Comparison of ENCODE assay signal across 11 cellular contexts in the genomic region with DNA sequence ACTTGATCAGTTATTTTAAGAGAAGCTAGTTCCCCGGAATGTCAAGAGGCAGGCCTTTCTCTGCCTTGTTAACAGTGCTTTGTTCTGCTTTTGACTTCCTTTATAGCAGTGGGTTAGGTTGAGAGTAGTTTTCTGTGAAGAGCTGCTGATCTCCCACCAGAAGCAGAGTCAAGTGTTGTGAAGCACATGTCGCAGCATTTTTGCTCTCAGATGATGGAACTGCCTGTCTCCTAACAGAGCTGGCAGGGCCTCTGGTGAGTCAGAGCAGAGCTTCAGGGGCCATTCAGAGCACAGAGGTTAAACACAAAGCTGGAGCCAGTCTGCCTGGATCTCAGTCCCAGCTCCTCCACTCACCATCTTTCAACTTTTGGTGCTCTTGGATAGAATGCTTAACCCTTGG.
DNase-seq lines count a peak whose midpoint lies in the region; ATAC-seq and TF ChIP-seq lines count a peak whose summit lies in the region.
"Had no signal": no experiment of that assay in that cellular context is flagged by ENCODE, and none has a peak within 500 bp of the region (broad histone marks: within the 10 kb centered on the region; RNA-seq: fewer than 3 reads in every experiment).

No MANE protein-coding gene starts in this region.

- H3K79me2 ChIP-seq in fibroblast of lung (ENCODE audit: control insufficient read depth, insufficient read depth, low read length): no peaks in the 10 kb centered on the region

- H3K4me1 Mint-ChIP-seq in naive thymus-derived CD4-positive, alpha-beta T cell: no peaks in the 10 kb centered on the region
- H3K4me1 Mint-ChIP-seq: natural killer cell had no signal

- peak overlapping the region; percentile 67 for H2AFZ ChIP-seq in fibroblast of lung (ENCODE audit: low read length)

- H3K9me3 ChIP-seq in fibroblast of lung (ENCODE audit: control insufficient read depth, insufficient read depth, low read depth, low read length): no peaks in the 10 kb centered on the region
- H3K9me3 ChIP-seq in ovary: no peaks in the 10 kb centered on the region
- H3K9me3 ChIP-seq in naive thymus-derived CD4-positive, alpha-beta T cell (ENCODE audit: control insufficient read depth in 2 of 3, low read length in 3 of 3): no peaks in the 10 kb centered on the region

- DNase-seq in GM04503 (ENCODE audit: low read depth) (peak; percentile 45), NCI-H345 treated with DMSO at 0.1 percent for 48 hours (lab: John Stamatoyannopoulos, UW; ENCODE audit: unreplicated experiment) (peak; percentile 11), fibroblast of lung (ENCODE audit: low read depth in 2 of 2) (peak; percentile 76 to 79), ovary (peak; percentile 19 to 36 (median 26)), HEK293T (ENCODE audit: extremely low spot score) (no peak), SKM-1 (lab: John Stamatoyannopoulos, UW; ENCODE audit: unreplicated experiment) (no peak)
- DNase-seq in naive thymus-derived CD4-positive, alpha-beta T cell: no peak
- DNase-seq: effector memory CD8-positive, alpha-beta T cell; natural killer cell; NCI-H2081 had no signal

- H3K4me1 ChIP-seq in fibroblast of lung (ENCODE audit: control insufficient read depth, extremely low read depth, insufficient read depth, low read length) (peaks cover 4% of the 10 kb centered on the region), ovary (ENCODE audit: insufficient read depth) (peaks cover 2% of the 10 kb centered on the region)
- no peaks in the 10 kb centered on the region for H3K4me1 ChIP-seq in naive thymus-derived CD4-positive, alpha-beta T cell (ENCODE audit: control insufficient read depth in 2 of 2, insufficient read depth in 2 of 2, low read length in 2 of 2)

- TF ChIP-seq CTCF in fibroblast of lung (conservative IDR thresholded peaks at IDR 0.05 in 1 of 2, IDR thresholded peaks at IDR 0.05 in 1 of 2; ENCODE audit: low read depth in 1 of 2, low read length in 2 of 2): no peak
- no peak for TF ChIP-seq CTCF in ovary (IDR thresholded peaks at IDR 0.05)

- no peak for ATAC-seq in GM19328 (IDR thresholded peaks at IDR 0.05; ENCODE audit: unreplicated experiment)
- ATAC-seq in naive thymus-derived CD4-positive, alpha-beta T cell: no peak
- ATAC-seq: effector memory CD8-positive, alpha-beta T cell; natural killer cell had no signal

- H3K36me3 ChIP-seq in fibroblast of lung (ENCODE audit: control insufficient read depth, insufficient read depth, low read length): no peaks in the 10 kb centered on the region
- H3K36me3 ChIP-seq in ovary: no peaks in the 10 kb centered on the region
- no peaks in the 10 kb centered on the region for H3K36me3 ChIP-seq in naive thymus-derived CD4-positive, alpha-beta T cell (ENCODE audit: control insufficient read depth in 2 of 3, insufficient read depth in 3 of 3, low read length in 3 of 3)

- peak overlapping the region; percentile 66 for H3K4me2 ChIP-seq in fibroblast of lung (ENCODE audit: extremely low read depth, insufficient read depth, low read length)

- 14 to 26% (median 23%) methylated on average over 2 of the region's 2 CpGs for WGBS in ovary, 3 donors

- H3K27ac Mint-ChIP-seq in naive thymus-derived CD4-positive, alpha-beta T cell: no peak overlapping the region
- H3K27ac Mint-ChIP-seq: effector memory CD8-positive, alpha-beta T cell; natural killer cell had no signal

- no peak overlapping the region for H3K9ac ChIP-seq in fibroblast of lung (ENCODE audit: insufficient read depth, low read length)

- no peaks in the 10 kb centered on the region for H3K36me3 Mint-ChIP-seq in naive thymus-derived CD4-positive, alpha-beta T cell
- H3K36me3 Mint-ChIP-seq: natural killer cell had no signal

- TF ChIP-seq POLR2A in ovary (IDR thresholded peaks at IDR 0.05): no peak

- H3K27ac ChIP-seq in fibroblast of lung (ENCODE audit: insufficient read depth, low read length) (peak overlapping the region; percentile 23), ovary (peak overlapping the region in 1 of 2 donors; percentile 8)
- H3K27ac ChIP-seq in naive thymus-derived CD4-positive, alpha-beta T cell (ENCODE audit: low read depth, low read length): no peak overlapping the region

- intact Hi-C loops in ovary (cut with DNase I): no loop called here
- intact Hi-C loops in naive thymus-derived CD4-positive, alpha-beta T cell (cut with micrococcal nuclease): no loop called here

- no peak overlapping the region for H3K4me3 Mint-ChIP-seq in naive thymus-derived CD4-positive, alpha-beta T cell
- H3K4me3 Mint-ChIP-seq: effector memory CD8-positive, alpha-beta T cell; natural killer cell had no signal

- peaks cover 0 to 5% (median 0%) of the 10 kb centered on the region in 11 donors for H3K9me3 Mint-ChIP-seq in naive thymus-derived CD4-positive, alpha-beta T cell

- H3K4me3 ChIP-seq in fibroblast of lung (replicated peaks in 1 of 4; ENCODE audit: control extremely low read depth in 1 of 4, insufficient read depth in 1 of 4, low read depth in 3 of 4, low read length in 4 of 4): no peak overlapping the region
- H3K4me3 ChIP-seq in ovary: no peak overlapping the region
- no peak overlapping the region for H3K4me3 ChIP-seq in naive thymus-derived CD4-positive, alpha-beta T cell (ENCODE audit: low read length)

- TF ChIP-seq EP300 in ovary (IDR thresholded peaks at IDR 0.05): no peak

- H3K27me3 ChIP-seq in fibroblast of lung (ENCODE audit: control insufficient read depth, insufficient read depth, low read length): no peaks in the 10 kb centered on the region
- H3K27me3 ChIP-seq in ovary: no peaks in the 10 kb centered on the region
- no peaks in the 10 kb centered on the region for H3K27me3 ChIP-seq in naive thymus-derived CD4-positive, alpha-beta T cell (ENCODE audit: control insufficient read depth in 2 of 2, insufficient read depth in 2 of 2, low read length in 2 of 2)

- H3K27me3 Mint-ChIP-seq in naive thymus-derived CD4-positive, alpha-beta T cell: no peaks in the 10 kb centered on the region
- H3K27me3 Mint-ChIP-seq: effector memory CD8-positive, alpha-beta T cell had no signal

- H4K20me1 ChIP-seq in fibroblast of lung (ENCODE audit: control insufficient read depth, extremely low read depth, insufficient read depth, low read length): no peaks in the 10 kb centered on the region

- CTCF ChIA-PET in HEK293T (lab: Yijun Ruan, JAX): no interaction called here
- CTCF ChIA-PET in naive thymus-derived CD4-positive, alpha-beta T cell (lab: Charles Lee): interaction anchor here (0.9 kb wide), 1 partner anchor 21 kb away, joined by 3 read pairs; no protein-coding TSS in a partner anchor

- POLR2A ChIA-PET in HEK293T (lab: Yijun Ruan, JAX): no interaction called here
- POLR2A ChIA-PET in naive thymus-derived CD4-positive, alpha-beta T cell (lab: Charles Lee): no interaction called here

TF ChIP-seq in HEK293T, 16 proteins besides CTCF, POLR2A, EP300 and RAD21:
- TF ChIP-seq ZNF384 (IDR thresholded peaks at IDR 0.05) (no peak), FOXA1 (IDR thresholded peaks at IDR 0.05) (no peak), CTBP1 (IDR thresholded peaks at IDR 0.05; ENCODE audit: borderline replicate concordance) (no peak), SUZ12 (IDR thresholded peaks at IDR 0.05) (no peak), HDGF (IDR thresholded peaks at IDR 0.05; ENCODE audit: borderline replicate concordance) (no peak), ARNT (IDR thresholded peaks at IDR 0.05) (no peak), ELF4 (IDR thresholded peaks at IDR 0.05) (no peak)

Comparison
In these comparisons a context has a peak if more than half of its experiments do, and no peak if none do; other contexts are left out.
1. DNase-seq: peak in GM04503 (single experiment), NCI-H345 treated with DMSO at 0.1 percent for 48 hours (single experiment), fibroblast of lung (2 of 2) and ovary (5 of 5); none in HEK293T (single experiment), naive thymus-derived CD4-positive, alpha-beta T cell (0 of 9) and SKM-1 (single experiment).